ENCODE assay signal across 3 cellular contexts in the genomic region with DNA sequence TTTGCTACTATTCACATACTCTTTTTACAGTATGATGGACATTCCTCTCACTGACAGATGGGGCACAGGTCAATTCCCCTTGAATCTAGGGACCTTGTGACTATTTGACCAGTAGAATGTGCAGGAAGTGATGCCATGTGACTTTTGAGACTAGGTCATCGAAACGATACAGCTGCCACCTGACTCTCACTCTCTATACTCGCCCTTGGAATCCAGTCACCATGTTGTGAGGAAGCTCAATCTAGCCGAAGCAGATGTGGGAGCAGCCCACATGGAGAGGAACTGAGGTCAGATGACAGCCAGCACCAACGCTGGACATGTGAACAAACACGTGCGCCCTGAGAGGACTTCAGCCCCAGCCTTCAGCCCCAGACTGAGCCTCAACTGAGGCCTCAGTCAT.
TF ChIP-seq lines count a peak whose summit lies in the region.

No MANE protein-coding gene starts in this region.

TF ChIP-seq in SK-N-SH treated with all-trans-retinoic acid at 6 μM for 48 hours, 23 proteins besides CTCF, POLR2A, EP300 and RAD21:
- TF ChIP-seq ZNF565 (CRISPR knock-in tag; conservative IDR thresholded peaks at IDR 0.05; ENCODE audit: low read depth), result peak; percentile 87; the same call in 1 of the 2 replicates
- no peak for TF ChIP-seq TOX (CRISPR knock-in tag; IDR thresholded peaks at IDR 0.05; ENCODE audit: borderline replicate concordance)

TF ChIP-seq in SK-N-SH, 30 proteins besides CTCF, POLR2A, EP300 and RAD21:
- TF ChIP-seq GATA2 (CRISPR knock-in tag; IDR thresholded peaks at IDR 0.05) (no peak), MXI1 (IDR thresholded peaks at IDR 0.05; ENCODE audit: low read depth, low read length) (no peak), TAF1 (IDR thresholded peaks at IDR 0.05; ENCODE audit: borderline replicate concordance, low read depth, low read length) (no peak), FOSL2 (IDR thresholded peaks at IDR 0.05; ENCODE audit: borderline replicate concordance, low read depth) (no peak), SMC3 (IDR thresholded peaks at IDR 0.05; ENCODE audit: low read depth, low read length) (no peak), MEF2A (IDR thresholded peaks at IDR 0.05; ENCODE audit: borderline replicate concordance, low read depth) (no peak), RFX5 (IDR thresholded peaks at IDR 0.05; ENCODE audit: low read length) (no peak), RXRA (IDR thresholded peaks at IDR 0.05; ENCODE audit: borderline replicate concordance, low read depth) (no peak), FOXM1 (IDR thresholded peaks at IDR 0.05; ENCODE audit: low read depth) (no peak)
- TF ChIP-seq, protein P1, sequence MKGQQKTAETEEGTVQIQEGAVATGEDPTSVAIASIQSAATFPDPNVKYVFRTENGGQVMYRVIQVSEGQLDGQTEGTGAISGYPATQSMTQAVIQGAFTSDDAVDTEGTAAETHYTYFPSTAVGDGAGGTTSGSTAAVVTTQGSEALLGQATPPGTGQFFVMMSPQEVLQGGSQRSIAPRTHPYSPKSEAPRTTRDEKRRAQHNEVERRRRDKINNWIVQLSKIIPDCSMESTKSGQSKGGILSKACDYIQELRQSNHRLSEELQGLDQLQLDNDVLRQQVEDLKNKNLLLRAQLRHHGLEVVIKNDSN (IDR thresholded peaks at IDR 0.05; ENCODE audit: borderline replicate concordance, low read depth), result no peak
- TF ChIP-seq, protein P2, sequence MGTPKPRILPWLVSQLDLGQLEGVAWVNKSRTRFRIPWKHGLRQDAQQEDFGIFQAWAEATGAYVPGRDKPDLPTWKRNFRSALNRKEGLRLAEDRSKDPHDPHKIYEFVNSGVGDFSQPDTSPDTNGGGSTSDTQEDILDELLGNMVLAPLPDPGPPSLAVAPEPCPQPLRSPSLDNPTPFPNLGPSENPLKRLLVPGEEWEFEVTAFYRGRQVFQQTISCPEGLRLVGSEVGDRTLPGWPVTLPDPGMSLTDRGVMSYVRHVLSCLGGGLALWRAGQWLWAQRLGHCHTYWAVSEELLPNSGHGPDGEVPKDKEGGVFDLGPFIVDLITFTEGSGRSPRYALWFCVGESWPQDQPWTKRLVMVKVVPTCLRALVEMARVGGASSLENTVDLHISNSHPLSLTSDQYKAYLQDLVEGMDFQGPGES (IDR thresholded peaks at IDR 0.05; ENCODE audit: low read depth, low read length), result no peak
- TF ChIP-seq, protein P3, sequence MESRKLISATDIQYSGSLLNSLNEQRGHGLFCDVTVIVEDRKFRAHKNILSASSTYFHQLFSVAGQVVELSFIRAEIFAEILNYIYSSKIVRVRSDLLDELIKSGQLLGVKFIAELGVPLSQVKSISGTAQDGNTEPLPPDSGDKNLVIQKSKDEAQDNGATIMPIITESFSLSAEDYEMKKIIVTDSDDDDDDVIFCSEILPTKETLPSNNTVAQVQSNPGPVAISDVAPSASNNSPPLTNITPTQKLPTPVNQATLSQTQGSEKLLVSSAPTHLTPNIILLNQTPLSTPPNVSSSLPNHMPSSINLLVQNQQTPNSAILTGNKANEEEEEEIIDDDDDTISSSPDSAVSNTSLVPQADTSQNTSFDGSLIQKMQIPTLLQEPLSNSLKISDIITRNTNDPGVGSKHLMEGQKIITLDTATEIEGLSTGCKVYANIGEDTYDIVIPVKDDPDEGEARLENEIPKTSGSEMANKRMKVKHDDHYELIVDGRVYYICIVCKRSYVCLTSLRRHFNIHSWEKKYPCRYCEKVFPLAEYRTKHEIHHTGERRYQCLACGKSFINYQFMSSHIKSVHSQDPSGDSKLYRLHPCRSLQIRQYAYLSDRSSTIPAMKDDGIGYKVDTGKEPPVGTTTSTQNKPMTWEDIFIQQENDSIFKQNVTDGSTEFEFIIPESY (IDR thresholded peaks at IDR 0.05; ENCODE audit: borderline replicate concordance, low read depth), result no peak
- TF ChIP-seq, protein P4, sequence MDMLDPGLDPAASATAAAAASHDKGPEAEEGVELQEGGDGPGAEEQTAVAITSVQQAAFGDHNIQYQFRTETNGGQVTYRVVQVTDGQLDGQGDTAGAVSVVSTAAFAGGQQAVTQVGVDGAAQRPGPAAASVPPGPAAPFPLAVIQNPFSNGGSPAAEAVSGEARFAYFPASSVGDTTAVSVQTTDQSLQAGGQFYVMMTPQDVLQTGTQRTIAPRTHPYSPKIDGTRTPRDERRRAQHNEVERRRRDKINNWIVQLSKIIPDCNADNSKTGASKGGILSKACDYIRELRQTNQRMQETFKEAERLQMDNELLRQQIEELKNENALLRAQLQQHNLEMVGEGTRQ (IDR thresholded peaks at IDR 0.05; ENCODE audit: borderline replicate concordance, low read depth, low read length), result no peak

TF ChIP-seq in HepG2, 621 proteins besides CTCF, POLR2A, EP300 and RAD21:
- TF ChIP-seq, protein P5, sequence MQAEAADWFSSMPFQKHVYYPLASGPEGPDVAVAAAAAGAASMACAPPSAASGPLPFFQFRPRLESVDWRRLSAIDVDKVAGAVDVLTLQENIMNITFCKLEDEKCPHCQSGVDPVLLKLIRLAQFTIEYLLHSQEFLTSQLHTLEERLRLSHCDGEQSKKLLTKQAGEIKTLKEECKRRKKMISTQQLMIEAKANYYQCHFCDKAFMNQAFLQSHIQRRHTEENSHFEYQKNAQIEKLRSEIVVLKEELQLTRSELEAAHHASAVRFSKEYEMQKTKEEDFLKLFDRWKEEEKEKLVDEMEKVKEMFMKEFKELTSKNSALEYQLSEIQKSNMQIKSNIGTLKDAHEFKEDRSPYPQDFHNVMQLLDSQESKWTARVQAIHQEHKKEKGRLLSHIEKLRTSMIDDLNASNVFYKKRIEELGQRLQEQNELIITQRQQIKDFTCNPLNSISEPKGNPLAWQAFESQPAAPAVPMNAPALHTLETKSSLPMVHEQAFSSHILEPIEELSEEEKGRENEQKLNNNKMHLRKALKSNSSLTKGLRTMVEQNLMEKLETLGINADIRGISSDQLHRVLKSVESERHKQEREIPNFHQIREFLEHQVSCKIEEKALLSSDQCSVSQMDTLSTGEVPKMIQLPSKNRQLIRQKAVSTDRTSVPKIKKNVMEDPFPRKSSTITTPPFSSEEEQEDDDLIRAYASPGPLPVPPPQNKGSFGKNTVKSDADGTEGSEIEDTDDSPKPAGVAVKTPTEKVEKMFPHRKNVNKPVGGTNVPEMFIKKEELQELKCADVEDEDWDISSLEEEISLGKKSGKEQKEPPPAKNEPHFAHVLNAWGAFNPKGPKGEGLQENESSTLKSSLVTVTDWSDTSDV (CRISPR knock-in tag; IDR thresholded peaks at IDR 0.05), result no peak
- TF ChIP-seq, protein P6, sequence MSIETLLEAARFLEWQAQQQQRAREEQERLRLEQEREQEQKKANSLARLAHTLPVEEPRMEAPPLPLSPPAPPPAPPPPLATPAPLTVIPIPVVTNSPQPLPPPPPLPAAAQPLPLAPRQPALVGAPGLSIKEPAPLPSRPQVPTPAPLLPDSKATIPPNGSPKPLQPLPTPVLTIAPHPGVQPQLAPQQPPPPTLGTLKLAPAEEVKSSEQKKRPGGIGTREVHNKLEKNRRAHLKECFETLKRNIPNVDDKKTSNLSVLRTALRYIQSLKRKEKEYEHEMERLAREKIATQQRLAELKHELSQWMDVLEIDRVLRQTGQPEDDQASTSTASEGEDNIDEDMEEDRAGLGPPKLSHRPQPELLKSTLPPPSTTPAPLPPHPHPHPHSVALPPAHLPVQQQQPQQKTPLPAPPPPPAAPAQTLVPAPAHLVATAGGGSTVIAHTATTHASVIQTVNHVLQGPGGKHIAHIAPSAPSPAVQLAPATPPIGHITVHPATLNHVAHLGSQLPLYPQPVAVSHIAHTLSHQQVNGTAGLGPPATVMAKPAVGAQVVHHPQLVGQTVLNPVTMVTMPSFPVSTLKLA (IDR thresholded peaks at IDR 0.05), result peak; percentile 84
